Comparison of ENCODE assay signal across 9 cellular contexts in genomic region chr10:17199351-17199804, GRCh38. TPM values are rescaled to one million over a fixed set of nuclear protein-coding genes. Genes with fewer than 3 reads are reported as not detected.
DNase-seq lines count a peak whose midpoint lies in the region; ATAC-seq and TF ChIP-seq lines count a peak whose summit lies in the region.
"Had no signal": no experiment of that assay in that cellular context is flagged by ENCODE, and none has a peak within 500 bp of the region (broad histone marks: within the 10 kb centered on the region; RNA-seq: fewer than 3 reads in every experiment).

No MANE protein-coding gene starts in this region.

- peak; percentile 46 for DNase-seq in EL
- DNase-seq in OCI-M1 (lab: John Stamatoyannopoulos, UW) = peak; percentile 66
- DNase-seq in epithelial cell of proximal tubule (ENCODE audit: low read depth) = no peak
- DNase-seq in psoas muscle = no peak
- no peak for DNase-seq in GM19240 (ENCODE audit: insufficient read length, low spot score)
- DNase-seq in T-helper 2 cell = no peak

- peak overlapping the region; percentile 68 for H3K4me3 ChIP-seq in epithelial cell of proximal tubule (ENCODE audit: low read depth, low read length)
- H3K4me3 ChIP-seq in psoas muscle = peak overlapping the region; percentile 94

- intact Hi-C loops in psoas muscle (cut with DNase I) = no loop called here

- peak overlapping the region; percentile 92 for H3K27ac ChIP-seq in psoas muscle

- no peaks in the 10 kb centered on the region for H3K27me3 ChIP-seq in psoas muscle (ENCODE audit: insufficient read depth in 3 of 3, low read length in 2 of 3)
- H3K27me3 ChIP-seq: neutrophil had no signal

- no peaks in the 10 kb centered on the region for H3K36me3 ChIP-seq in psoas muscle (ENCODE audit: insufficient read depth in 1 of 2, low read depth in 1 of 2)
- H3K36me3 ChIP-seq: neutrophil had no signal

- no peak for TF ChIP-seq CTCF in epithelial cell of proximal tubule (conservative IDR thresholded peaks at IDR 0.05; ENCODE audit: low read depth, low read length)
- TF ChIP-seq CTCF in psoas muscle (IDR thresholded peaks at IDR 0.05) = no peak

- H3K4me1 ChIP-seq in psoas muscle = peaks cover 12% of the 10 kb centered on the region

- 11 to 16% (median 12%) methylated on average over 9 of the region's 9 CpGs for WGBS in psoas muscle, 3 donors

- ATAC-seq in psoas muscle (peak in 1 of 4 donors; percentile 27), HG03460 (IDR thresholded peaks at IDR 0.05; ENCODE audit: unreplicated experiment) (no peak), HG03175 (IDR thresholded peaks at IDR 0.05; ENCODE audit: unreplicated experiment) (no peak)

- H3K9me3 ChIP-seq in psoas muscle = no peaks in the 10 kb centered on the region
- H3K9me3 ChIP-seq: neutrophil had no signal

RNA-seq across cellular contexts. Expression of gene TRDMT1, which starts 2.1 kb away (rescaled TPM):
- total RNA-seq in epithelial cell of proximal tubule (3.1 and 4.6 TPM in 2 replicates), psoas muscle (1 to 10 TPM in 3 of 4 donors, under 1 TPM in 1; 0.84 to 2.7 (median 1.9) TPM)
- 1 to 10 TPM in 2 of 3 donors, under 1 TPM in 1; 0.49 to 2.5 (median 2.3) TPM for polyA plus RNA-seq in psoas muscle

RNA-seq across cellular contexts. Expression of gene VIM, which starts 28.7 kb away (rescaled TPM):
- total RNA-seq in epithelial cell of proximal tubule (4,845 and 5,023 TPM in 2 replicates), psoas muscle (100 to 1,000 TPM; 166 to 315 (median 198) TPM)
- 100 to 1,000 TPM; 126 to 443 (median 175) TPM for polyA plus RNA-seq in psoas muscle

Comparison
In these comparisons a context has a peak if more than half of its experiments do, and no peak if none do; other contexts are left out.
1. DNase-seq: peak in EL (single experiment) and OCI-M1 (single experiment); none in epithelial cell of proximal tubule (single experiment), psoas muscle (0 of 2), GM19240 (single experiment) and T-helper 2 cell (0 of 5).
2. RNA of gene VIM, which starts 28.7 kb away (total RNA-seq): 4,845 to 5,023 TPM in epithelial cell of proximal tubule; 166 to 315 TPM in psoas muscle; every median in the first group is over 10 times any median in the second.